1 cellular context compared by ENCODE assay signal in the genomic region with DNA sequence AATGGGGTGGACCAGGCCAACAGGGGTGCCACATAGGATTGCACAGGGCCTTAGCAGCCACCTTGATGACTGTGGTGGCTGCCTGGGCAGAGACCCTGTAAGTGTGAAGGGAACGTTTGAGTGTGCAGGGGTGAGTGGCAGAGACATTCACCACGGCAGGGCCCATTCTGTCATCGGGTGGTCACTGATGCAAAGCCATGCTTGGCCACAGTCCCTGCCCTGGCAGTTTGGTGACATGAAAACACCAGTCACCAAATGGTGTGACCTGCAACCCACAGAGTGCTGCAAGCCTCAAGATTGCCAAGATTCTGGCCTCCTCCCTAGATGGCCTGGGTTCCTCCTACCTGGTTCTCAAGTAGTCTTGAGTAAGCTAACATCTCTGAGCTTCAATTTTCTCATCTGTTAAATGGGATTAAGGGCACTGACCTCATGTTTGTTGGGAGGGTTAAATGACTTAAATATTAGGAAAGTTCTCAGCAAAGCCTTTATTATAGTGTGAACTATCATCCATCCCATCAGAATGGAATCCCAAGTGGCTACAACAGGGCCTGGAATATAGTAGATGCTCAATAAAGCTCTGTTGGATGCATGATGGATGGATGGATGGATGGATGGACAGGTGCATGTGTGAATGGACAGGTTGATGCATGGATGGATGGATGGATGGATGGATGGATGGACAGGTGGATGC.
TF ChIP-seq lines count a peak whose summit lies in the region.

No MANE protein-coding gene starts in this region.

TF ChIP-seq in GM12878, 131 proteins besides CTCF, POLR2A, EP300 and RAD21 (continued from another document):
- TF ChIP-seq, protein P1, sequence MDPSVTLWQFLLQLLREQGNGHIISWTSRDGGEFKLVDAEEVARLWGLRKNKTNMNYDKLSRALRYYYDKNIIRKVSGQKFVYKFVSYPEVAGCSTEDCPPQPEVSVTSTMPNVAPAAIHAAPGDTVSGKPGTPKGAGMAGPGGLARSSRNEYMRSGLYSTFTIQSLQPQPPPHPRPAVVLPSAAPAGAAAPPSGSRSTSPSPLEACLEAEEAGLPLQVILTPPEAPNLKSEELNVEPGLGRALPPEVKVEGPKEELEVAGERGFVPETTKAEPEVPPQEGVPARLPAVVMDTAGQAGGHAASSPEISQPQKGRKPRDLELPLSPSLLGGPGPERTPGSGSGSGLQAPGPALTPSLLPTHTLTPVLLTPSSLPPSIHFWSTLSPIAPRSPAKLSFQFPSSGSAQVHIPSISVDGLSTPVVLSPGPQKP (IDR thresholded peaks at IDR 0.05; ENCODE audit: low read depth, low read length), result no peak
- TF ChIP-seq IKZF2 (IDR thresholded peaks at IDR 0.05) (no peak), MYB (IDR thresholded peaks at IDR 0.05; ENCODE audit: borderline replicate concordance, low read depth, low read length) (no peak), FOS (IDR thresholded peaks at IDR 0.05; ENCODE audit: borderline replicate concordance, extremely low read depth, insufficient read length) (no peak), ATF7 (IDR thresholded peaks at IDR 0.05; ENCODE audit: low read depth) (no peak), NRF1 (conservative IDR thresholded peaks at IDR 0.05; ENCODE audit: low read depth, low read length) (no peak), STAT3 (IDR thresholded peaks at IDR 0.05; ENCODE audit: low read depth, low read length) (no peak), POLR2AphosphoS2 (IDR thresholded peaks at IDR 0.05; ENCODE audit: low read depth, low read length) (no peak), NFYA (IDR thresholded peaks at IDR 0.05; ENCODE audit: borderline replicate concordance, low read depth, low read length) (no peak)
- TF ChIP-seq, protein P2, sequence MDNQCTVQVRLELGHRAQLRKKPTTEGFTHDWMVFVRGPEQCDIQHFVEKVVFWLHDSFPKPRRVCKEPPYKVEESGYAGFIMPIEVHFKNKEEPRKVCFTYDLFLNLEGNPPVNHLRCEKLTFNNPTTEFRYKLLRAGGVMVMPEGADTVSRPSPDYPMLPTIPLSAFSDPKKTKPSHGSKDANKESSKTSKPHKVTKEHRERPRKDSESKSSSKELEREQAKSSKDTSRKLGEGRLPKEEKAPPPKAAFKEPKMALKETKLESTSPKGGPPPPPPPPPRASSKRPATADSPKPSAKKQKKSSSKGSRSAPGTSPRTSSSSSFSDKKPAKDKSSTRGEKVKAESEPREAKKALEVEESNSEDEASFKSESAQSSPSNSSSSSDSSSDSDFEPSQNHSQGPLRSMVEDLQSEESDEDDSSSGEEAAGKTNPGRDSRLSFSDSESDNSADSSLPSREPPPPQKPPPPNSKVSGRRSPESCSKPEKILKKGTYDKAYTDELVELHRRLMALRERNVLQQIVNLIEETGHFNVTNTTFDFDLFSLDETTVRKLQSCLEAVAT (IDR thresholded peaks at IDR 0.05), result no peak
- TF ChIP-seq, protein P3, sequence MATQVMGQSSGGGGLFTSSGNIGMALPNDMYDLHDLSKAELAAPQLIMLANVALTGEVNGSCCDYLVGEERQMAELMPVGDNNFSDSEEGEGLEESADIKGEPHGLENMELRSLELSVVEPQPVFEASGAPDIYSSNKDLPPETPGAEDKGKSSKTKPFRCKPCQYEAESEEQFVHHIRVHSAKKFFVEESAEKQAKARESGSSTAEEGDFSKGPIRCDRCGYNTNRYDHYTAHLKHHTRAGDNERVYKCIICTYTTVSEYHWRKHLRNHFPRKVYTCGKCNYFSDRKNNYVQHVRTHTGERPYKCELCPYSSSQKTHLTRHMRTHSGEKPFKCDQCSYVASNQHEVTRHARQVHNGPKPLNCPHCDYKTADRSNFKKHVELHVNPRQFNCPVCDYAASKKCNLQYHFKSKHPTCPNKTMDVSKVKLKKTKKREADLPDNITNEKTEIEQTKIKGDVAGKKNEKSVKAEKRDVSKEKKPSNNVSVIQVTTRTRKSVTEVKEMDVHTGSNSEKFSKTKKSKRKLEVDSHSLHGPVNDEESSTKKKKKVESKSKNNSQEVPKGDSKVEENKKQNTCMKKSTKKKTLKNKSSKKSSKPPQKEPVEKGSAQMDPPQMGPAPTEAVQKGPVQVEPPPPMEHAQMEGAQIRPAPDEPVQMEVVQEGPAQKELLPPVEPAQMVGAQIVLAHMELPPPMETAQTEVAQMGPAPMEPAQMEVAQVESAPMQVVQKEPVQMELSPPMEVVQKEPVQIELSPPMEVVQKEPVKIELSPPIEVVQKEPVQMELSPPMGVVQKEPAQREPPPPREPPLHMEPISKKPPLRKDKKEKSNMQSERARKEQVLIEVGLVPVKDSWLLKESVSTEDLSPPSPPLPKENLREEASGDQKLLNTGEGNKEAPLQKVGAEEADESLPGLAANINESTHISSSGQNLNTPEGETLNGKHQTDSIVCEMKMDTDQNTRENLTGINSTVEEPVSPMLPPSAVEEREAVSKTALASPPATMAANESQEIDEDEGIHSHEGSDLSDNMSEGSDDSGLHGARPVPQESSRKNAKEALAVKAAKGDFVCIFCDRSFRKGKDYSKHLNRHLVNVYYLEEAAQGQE (IDR thresholded peaks at IDR 0.05; ENCODE audit: low read depth, low read length), result no peak
- TF ChIP-seq, protein P4, sequence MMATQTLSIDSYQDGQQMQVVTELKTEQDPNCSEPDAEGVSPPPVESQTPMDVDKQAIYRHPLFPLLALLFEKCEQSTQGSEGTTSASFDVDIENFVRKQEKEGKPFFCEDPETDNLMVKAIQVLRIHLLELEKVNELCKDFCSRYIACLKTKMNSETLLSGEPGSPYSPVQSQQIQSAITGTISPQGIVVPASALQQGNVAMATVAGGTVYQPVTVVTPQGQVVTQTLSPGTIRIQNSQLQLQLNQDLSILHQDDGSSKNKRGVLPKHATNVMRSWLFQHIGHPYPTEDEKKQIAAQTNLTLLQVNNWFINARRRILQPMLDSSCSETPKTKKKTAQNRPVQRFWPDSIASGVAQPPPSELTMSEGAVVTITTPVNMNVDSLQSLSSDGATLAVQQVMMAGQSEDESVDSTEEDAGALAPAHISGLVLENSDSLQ (IDR thresholded peaks at IDR 0.05), result no peak
- TF ChIP-seq, protein P5, sequence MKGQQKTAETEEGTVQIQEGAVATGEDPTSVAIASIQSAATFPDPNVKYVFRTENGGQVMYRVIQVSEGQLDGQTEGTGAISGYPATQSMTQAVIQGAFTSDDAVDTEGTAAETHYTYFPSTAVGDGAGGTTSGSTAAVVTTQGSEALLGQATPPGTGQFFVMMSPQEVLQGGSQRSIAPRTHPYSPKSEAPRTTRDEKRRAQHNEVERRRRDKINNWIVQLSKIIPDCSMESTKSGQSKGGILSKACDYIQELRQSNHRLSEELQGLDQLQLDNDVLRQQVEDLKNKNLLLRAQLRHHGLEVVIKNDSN (IDR thresholded peaks at IDR 0.05; ENCODE audit: borderline replicate concordance, extremely low read length, insufficient read depth, low read depth, low read length), result no peak
